In the genomic region with DNA sequence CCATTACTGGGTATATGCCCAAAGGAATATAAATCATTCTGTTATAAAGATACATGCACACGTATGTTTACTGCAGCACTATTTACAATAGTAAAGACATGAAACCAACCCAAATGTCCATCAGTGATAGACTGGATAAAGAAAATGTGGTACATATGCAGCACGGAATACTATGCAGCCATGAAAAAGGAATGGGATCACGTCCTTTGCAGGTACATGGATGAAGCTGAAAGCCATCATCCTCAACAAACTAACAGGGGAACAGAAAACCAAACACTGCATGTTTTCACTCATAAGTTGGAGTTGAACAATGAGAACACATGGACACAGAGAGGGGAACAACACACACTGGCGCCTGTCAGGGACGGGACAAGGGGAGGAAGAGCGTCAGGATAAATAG, we compare ENCODE assay signal across 3 cellular contexts.
TF ChIP-seq lines count a peak whose summit lies in the region.

No MANE protein-coding gene starts in this region.

TF ChIP-seq in HEK293, 187 proteins besides CTCF, POLR2A, EP300 and RAD21:
- peak; percentile 99 for TF ChIP-seq ZNF146 (tag by site-specific recombination; IDR thresholded peaks at IDR 0.05)

TF ChIP-seq in K562, 482 proteins besides CTCF, POLR2A, EP300 and RAD21:
- peak; percentile 100 for TF ChIP-seq ZNF146 (CRISPR knock-in tag; IDR thresholded peaks at IDR 0.05; ENCODE audit: unreplicated experiment)
- peak; percentile 54; the same call in 1 of the 2 replicates for TF ChIP-seq SMARCA5 (IDR thresholded peaks at IDR 0.05)
- peak; percentile 86 for TF ChIP-seq BCOR (IDR thresholded peaks at IDR 0.05)
- peak; percentile 59 for TF ChIP-seq RBM25 (IDR thresholded peaks at IDR 0.05; ENCODE audit: low read depth, low read length, severe bottlenecking)
- peak; percentile 60 to 62; a peak in 3 of 4 replicates for TF ChIP-seq KDM1A (IDR thresholded peaks at IDR 0.05)

TF ChIP-seq in H1, 55 proteins besides CTCF, POLR2A, EP300 and RAD21:
- peak; percentile 57; the same call in 1 of the 2 replicates for TF ChIP-seq KDM1A (IDR thresholded peaks at IDR 0.05; ENCODE audit: borderline replicate concordance, low read length)
